15 cellular contexts compared by ENCODE assay signal in the genomic region with DNA sequence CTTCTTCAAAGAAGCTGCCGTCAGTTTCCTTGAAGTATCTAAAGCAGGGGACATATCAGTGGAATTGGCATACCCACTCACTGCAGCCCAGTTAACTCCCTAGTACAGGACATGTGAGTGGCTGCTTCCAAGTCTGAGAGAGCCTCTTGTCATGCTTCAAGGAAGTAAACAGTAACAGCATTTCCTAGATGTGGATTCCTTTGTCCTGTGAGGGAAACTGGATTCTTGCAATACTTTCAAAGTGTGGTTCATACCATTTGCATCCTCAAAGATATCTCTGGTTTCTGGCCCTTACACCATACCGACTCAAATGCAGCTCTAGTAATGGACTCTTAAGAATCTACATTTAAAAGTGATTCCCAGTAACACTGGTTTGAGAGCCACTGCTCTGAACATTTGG.
"Had no signal": no experiment of that assay in that cellular context is flagged by ENCODE, and none has a peak within 500 bp of the region (broad histone marks: within the 10 kb centered on the region; RNA-seq: fewer than 3 reads in every experiment).

No MANE protein-coding gene starts in this region.

- H3K27ac ChIP-seq: suprapubic skin had no signal

- H3K4me1 Mint-ChIP-seq: activated naive CD4-positive, alpha-beta T cell treated with anti-CD3 and anti-CD28 coated beads, Interleukin-2, amount 10 ng/mL, durations not matched to agents 7 days and 5 days; immature natural killer cell; T-helper 17 cell had no signal

- H3K4me3 Mint-ChIP-seq: activated naive CD4-positive, alpha-beta T cell treated with anti-CD3 and anti-CD28 coated beads, Interleukin-2, amount 10 ng/mL, durations not matched to agents 7 days and 5 days; immature natural killer cell; T-helper 17 cell had no signal

- H3K4me3 ChIP-seq: suprapubic skin had no signal

- H3K27ac Mint-ChIP-seq: activated naive CD4-positive, alpha-beta T cell treated with anti-CD3 and anti-CD28 coated beads, Interleukin-2, amount 10 ng/mL, durations not matched to agents 7 days and 5 days; activated T-helper 2 cell treated with anti-CD3 and anti-CD28 coated beads, Interferon-gamma antibody, Interleukin-2, Interleukin-4, amounts not matched to agents 10 μg/mL and 5 μg/mL and 100 μg/mL, durations not matched to agents 14 hours and 24 hours and 36 hours; T-helper 17 cell had no signal

- H3K27me3 Mint-ChIP-seq: activated naive CD4-positive, alpha-beta T cell treated with anti-CD3 and anti-CD28 coated beads, Interleukin-2, amount 10 ng/mL, durations not matched to agents 7 days and 5 days; T-helper 17 cell had no signal

- DNase-seq: activated CD4-positive, alpha-beta T cell treated with anti-CD3 and anti-CD28 coated beads, Interleukin-2, amount 50 U/mL, for 1 hour; activated CD4-positive, CD25-positive, alpha-beta regulatory T cell; activated naive CD4-positive, alpha-beta T cell treated with anti-CD3 and anti-CD28 coated beads, Interleukin-2, amount 10 ng/mL, durations not matched to agents 7 days and 5 days; activated T-cell treated with anti-CD3 and anti-CD28 coated beads for 4 hours; amniotic stem cell; effector CD8-positive, alpha-beta T cell; glutamatergic neuron; immature natural killer cell; left colon; stimulated activated CD4-positive, alpha-beta T cell treated with anti-CD3 and anti-CD28 coated beads, Interleukin-4, amount 100 ng/mL, for 1 hour; stimulated activated CD8-positive, alpha-beta memory T cell treated with anti-CD3 and anti-CD28 coated beads, Interleukin-4, amount 100 ng/mL, for 48 hours; stimulated activated naive CD8-positive, alpha-beta T cell treated with anti-CD3 and anti-CD28 coated beads, Interleukin-15, Interleukin-2, amounts not matched to agents 100 U/mL and 50 U/mL, for 24 hours; T-helper 17 cell had no signal

- H3K27me3 ChIP-seq: suprapubic skin had no signal

- H3K4me1 ChIP-seq: suprapubic skin had no signal

- H3K9me3 Mint-ChIP-seq: activated naive CD4-positive, alpha-beta T cell treated with anti-CD3 and anti-CD28 coated beads, Interleukin-2, amount 10 ng/mL, durations not matched to agents 7 days and 5 days; activated T-helper 2 cell treated with anti-CD3 and anti-CD28 coated beads, Interferon-gamma antibody, Interleukin-2, Interleukin-4, amounts not matched to agents 10 μg/mL and 5 μg/mL and 100 μg/mL, durations not matched to agents 14 hours and 24 hours and 36 hours; immature natural killer cell had no signal
